10 cellular contexts compared by ENCODE assay signal in the genomic region with DNA sequence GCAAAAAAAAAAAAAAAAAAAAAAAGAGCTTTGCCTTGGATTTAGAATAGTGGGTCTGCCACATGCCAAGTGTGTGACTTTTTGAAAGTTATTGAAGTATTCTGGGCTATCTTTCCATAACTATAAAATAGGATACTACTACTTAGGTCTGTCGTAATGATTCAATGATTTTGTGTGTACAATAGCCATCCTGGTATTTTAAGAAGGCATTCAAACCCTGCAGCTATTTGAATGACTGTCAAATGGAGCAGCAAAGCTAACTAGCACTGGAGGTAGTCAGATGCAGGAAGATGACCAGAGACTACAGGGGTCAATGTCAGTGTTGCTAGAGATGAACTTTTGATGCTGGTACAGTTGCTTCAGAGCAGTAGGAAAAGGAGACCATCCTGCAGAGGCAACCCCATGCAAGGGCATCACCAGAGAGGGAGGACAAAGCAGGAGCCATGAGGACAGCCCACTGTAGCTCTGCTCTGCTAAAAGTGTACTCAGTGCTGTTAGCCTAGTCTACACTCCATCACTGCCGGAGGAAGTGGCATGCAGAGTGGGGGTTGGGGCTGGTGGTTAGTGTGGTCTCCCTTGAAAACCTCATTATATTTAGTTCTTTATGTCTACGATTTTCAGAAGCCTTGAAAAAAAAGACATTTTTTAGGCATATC. TPM values are rescaled to one million over a fixed set of nuclear protein-coding genes. Genes with fewer than 3 reads are reported as not detected.
DNase-seq lines count a peak whose midpoint lies in the region; ATAC-seq, FAIRE-seq and TF ChIP-seq lines count a peak whose summit lies in the region.
"Had no signal": no experiment of that assay in that cellular context is flagged by ENCODE, and none has a peak within 500 bp of the region (broad histone marks: within the 10 kb centered on the region; RNA-seq: fewer than 3 reads in every experiment).

No MANE protein-coding gene starts in this region.

- peaks cover 96% of the 10 kb centered on the region for H3K4me1 Mint-ChIP-seq in Calu3 (ENCODE audit: low read depth, unreplicated experiment)

- H3K9ac ChIP-seq in SK-N-SH: no peak overlapping the region

- no peak for DNase-seq in Calu3
- DNase-seq in KBM-7: peak; percentile 86
- peak; percentile 63 for DNase-seq in activated T-cell treated with anti-CD3 and anti-CD28 coated beads for 1 hour (ENCODE audit: low read depth)
- peak; percentile 34 for DNase-seq in myocyte (ENCODE audit: low read depth)
- DNase-seq in NCI-H226: no peak
- DNase-seq in D721Med (ENCODE audit: insufficient read length, low spot score): no peak
- no peak for DNase-seq in SK-N-SH
- DNase-seq: heart left ventricle had no signal

- POLR2A ChIA-PET in SK-N-SH (lab: Yijun Ruan, JAX): no interaction called here

- no peak overlapping the region for H3K4me3 ChIP-seq in SK-N-SH (ENCODE audit: low read depth in 2 of 2, low read length in 1 of 2)
- H3K4me3 ChIP-seq: heart left ventricle had no signal

- CTCF ChIA-PET in Calu3 (lab: Charles Lee) (interaction anchor here (0.6 to 1.1 kb wide), 4 partner anchors 10 to 645 kb away, joined by 3 to 5 read pairs (median 4); no protein-coding TSS in a partner anchor), SK-N-SH (lab: Yijun Ruan, JAX) (no interaction called here)

- H3F3A ChIP-seq in SK-N-SH (replicated peaks; ENCODE audit: insufficient read depth): no peaks in the 10 kb centered on the region

- H3K27me3 Mint-ChIP-seq in Calu3 (ENCODE audit: unreplicated experiment): no peaks in the 10 kb centered on the region

- peak; percentile 65 for ATAC-seq in GM21423 (IDR thresholded peaks at IDR 0.05; ENCODE audit: unreplicated experiment)
- ATAC-seq: HCT116 had no signal

- peaks cover 0 to 32% of the 10 kb centered on the region in 2 experiments; a peak in 2 of 4 replicates for H3K4me1 ChIP-seq in SK-N-SH (ENCODE audit: control insufficient read depth in 1 of 2, insufficient read depth in 2 of 2, low read depth in 1 of 2, low read length in 1 of 2)

- peak overlapping the region; percentile 89 for H3K27ac Mint-ChIP-seq in Calu3 (ENCODE audit: unreplicated experiment)

- no peaks in the 10 kb centered on the region for H3K27me3 ChIP-seq in SK-N-SH (ENCODE audit: insufficient read depth)
- H3K27me3 ChIP-seq: heart left ventricle had no signal

- WGBS in SK-N-SH (ENCODE audit: low lambda C conversion rate): 85% methylated on average over 3 of the region's 3 CpGs

- H3K36me3 Mint-ChIP-seq in Calu3 (ENCODE audit: insufficient read depth, unreplicated experiment): peaks cover 65% of the 10 kb centered on the region

- BruUV-seq in Calu3 (replicated peaks; lab: Mats Ljungman, UMichigan): no TSS peak

- no peak overlapping the region for H2AFZ ChIP-seq in SK-N-SH (ENCODE audit: low read depth)

- TF ChIP-seq EP300 in SK-N-SH (IDR thresholded peaks at IDR 0.05; ENCODE audit: borderline replicate concordance in 1 of 2, low read depth in 1 of 2, low read length in 1 of 2): no peak

- no peak overlapping the region for H3K27ac ChIP-seq in SK-N-SH (ENCODE audit: low read depth in 2 of 2, low read length in 1 of 2)

- no peak overlapping the region for H3K4me3 Mint-ChIP-seq in Calu3 (ENCODE audit: low read depth, unreplicated experiment)

- no peaks in the 10 kb centered on the region for H3K79me2 ChIP-seq in SK-N-SH (ENCODE audit: insufficient read depth)

- no peaks in the 10 kb centered on the region for H3K9me3 Mint-ChIP-seq in Calu3 (ENCODE audit: low read depth, unreplicated experiment)

- FAIRE-seq in D721Med (lab: Jason Lieb, UNC): no peak

- TF ChIP-seq CTCF in Calu3 (IDR thresholded peaks at IDR 0.05; ENCODE audit: unreplicated experiment): no peak
- no peak for TF ChIP-seq CTCF in D721Med (IDR thresholded peaks at IDR 0.05; ENCODE audit: insufficient read depth, missing control alignments)
- no peak for TF ChIP-seq CTCF in SK-N-SH (IDR thresholded peaks at IDR 0.05)

- no peak overlapping the region for H3K4me2 ChIP-seq in SK-N-SH

- in situ Hi-C loops in KBM-7 (cut with MboI; ENCODE audit: low pct_unique_long_range_greater_than_20kb, low sequenced_read_pairs): no loop called here

- H3K9me2 ChIP-seq in SK-N-SH: no peaks in the 10 kb centered on the region

- intact Hi-C loops in Calu3 (cut with micrococcal nuclease; ENCODE audit: unreplicated experiment): no loop called here

- TF ChIP-seq RAD21 in SK-N-SH (IDR thresholded peaks at IDR 0.05; ENCODE audit: low read length): no peak

- H3K36me3 ChIP-seq in SK-N-SH (replicated peaks in 1 of 2; ENCODE audit: control insufficient read depth in 1 of 2, insufficient read depth in 2 of 2, low read length in 1 of 2): no peaks in the 10 kb centered on the region
- H3K36me3 ChIP-seq: heart left ventricle had no signal

- no peaks in the 10 kb centered on the region for H4K20me1 ChIP-seq in SK-N-SH (ENCODE audit: insufficient read depth)

- no peaks in the 10 kb centered on the region for H3K9me3 ChIP-seq in SK-N-SH
- H3K9me3 ChIP-seq: heart left ventricle had no signal

TF ChIP-seq in SK-N-SH, 30 proteins besides CTCF, POLR2A, EP300 and RAD21:
- TF ChIP-seq TEAD4 (IDR thresholded peaks at IDR 0.05; ENCODE audit: borderline replicate concordance, insufficient read depth) (no peak), GABPA (IDR thresholded peaks at IDR 0.05; ENCODE audit: low read depth) (no peak), GATA2 (CRISPR knock-in tag; IDR thresholded peaks at IDR 0.05) (no peak), POLR2AphosphoS5 (IDR thresholded peaks at IDR 0.05; ENCODE audit: low read depth, low read length) (no peak), FOSL2 (IDR thresholded peaks at IDR 0.05; ENCODE audit: borderline replicate concordance, low read depth) (no peak), IRF3 (IDR thresholded peaks at IDR 0.05; ENCODE audit: low read depth, low read length) (no peak), TAF1 (IDR thresholded peaks at IDR 0.05; ENCODE audit: borderline replicate concordance, low read depth, low read length) (no peak), MXI1 (IDR thresholded peaks at IDR 0.05; ENCODE audit: low read depth, low read length) (no peak), TCF12 (IDR thresholded peaks at IDR 0.05) (no peak), FOXM1 (IDR thresholded peaks at IDR 0.05; ENCODE audit: low read depth) (no peak), MEF2A (IDR thresholded peaks at IDR 0.05; ENCODE audit: borderline replicate concordance, low read depth) (no peak), RFX5 (IDR thresholded peaks at IDR 0.05; ENCODE audit: low read length) (no peak), CHD2 (IDR thresholded peaks at IDR 0.05; ENCODE audit: low read length, partially characterized antibody) (no peak), RXRA (IDR thresholded peaks at IDR 0.05; ENCODE audit: borderline replicate concordance, low read depth) (no peak), YY1 (IDR thresholded peaks at IDR 0.05; ENCODE audit: low read depth) (no peak), NFIC (IDR thresholded peaks at IDR 0.05; ENCODE audit: borderline replicate concordance) (no peak), EZH2phosphoT487 (IDR thresholded peaks at IDR 0.05; ENCODE audit: borderline replicate concordance, low read depth) (no peak)
- TF ChIP-seq, protein P1, sequence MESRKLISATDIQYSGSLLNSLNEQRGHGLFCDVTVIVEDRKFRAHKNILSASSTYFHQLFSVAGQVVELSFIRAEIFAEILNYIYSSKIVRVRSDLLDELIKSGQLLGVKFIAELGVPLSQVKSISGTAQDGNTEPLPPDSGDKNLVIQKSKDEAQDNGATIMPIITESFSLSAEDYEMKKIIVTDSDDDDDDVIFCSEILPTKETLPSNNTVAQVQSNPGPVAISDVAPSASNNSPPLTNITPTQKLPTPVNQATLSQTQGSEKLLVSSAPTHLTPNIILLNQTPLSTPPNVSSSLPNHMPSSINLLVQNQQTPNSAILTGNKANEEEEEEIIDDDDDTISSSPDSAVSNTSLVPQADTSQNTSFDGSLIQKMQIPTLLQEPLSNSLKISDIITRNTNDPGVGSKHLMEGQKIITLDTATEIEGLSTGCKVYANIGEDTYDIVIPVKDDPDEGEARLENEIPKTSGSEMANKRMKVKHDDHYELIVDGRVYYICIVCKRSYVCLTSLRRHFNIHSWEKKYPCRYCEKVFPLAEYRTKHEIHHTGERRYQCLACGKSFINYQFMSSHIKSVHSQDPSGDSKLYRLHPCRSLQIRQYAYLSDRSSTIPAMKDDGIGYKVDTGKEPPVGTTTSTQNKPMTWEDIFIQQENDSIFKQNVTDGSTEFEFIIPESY (IDR thresholded peaks at IDR 0.05; ENCODE audit: borderline replicate concordance, low read depth): no peak
- TF ChIP-seq, protein P2, sequence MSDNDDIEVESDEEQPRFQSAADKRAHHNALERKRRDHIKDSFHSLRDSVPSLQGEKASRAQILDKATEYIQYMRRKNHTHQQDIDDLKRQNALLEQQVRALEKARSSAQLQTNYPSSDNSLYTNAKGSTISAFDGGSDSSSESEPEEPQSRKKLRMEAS (IDR thresholded peaks at IDR 0.05; ENCODE audit: low read depth): no peak
- TF ChIP-seq, protein P3, sequence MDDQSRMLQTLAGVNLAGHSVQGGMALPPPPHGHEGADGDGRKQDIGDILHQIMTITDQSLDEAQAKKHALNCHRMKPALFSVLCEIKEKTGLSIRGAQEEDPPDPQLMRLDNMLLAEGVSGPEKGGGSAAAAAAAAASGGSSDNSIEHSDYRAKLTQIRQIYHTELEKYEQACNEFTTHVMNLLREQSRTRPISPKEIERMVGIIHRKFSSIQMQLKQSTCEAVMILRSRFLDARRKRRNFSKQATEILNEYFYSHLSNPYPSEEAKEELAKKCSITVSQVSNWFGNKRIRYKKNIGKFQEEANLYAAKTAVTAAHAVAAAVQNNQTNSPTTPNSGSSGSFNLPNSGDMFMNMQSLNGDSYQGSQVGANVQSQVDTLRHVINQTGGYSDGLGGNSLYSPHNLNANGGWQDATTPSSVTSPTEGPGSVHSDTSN (IDR thresholded peaks at IDR 0.05): no peak
TF ChIP-seq in SK-N-SH: peak in this region for 0.

RNA-seq across cellular contexts. Expression of gene DUSP10, which starts 29.0 kb away (rescaled TPM):
- total RNA-seq in Calu3 (2022) (55.1 and 58.2 TPM in 2 replicates), myocyte (21.9 and 28.1 TPM in 2 replicates)
- 10.0 TPM for polyA plus RNA-seq in myocyte (2012)
- polyA plus RNA-seq in SK-N-SH (2012; rRNA removed): 6.4 and 6.8 TPM in 2 replicates
- 5.0 and 5.2 TPM in 2 replicates for polyA plus RNA-seq in SK-N-SH (2012; cell fraction: cytosol; rRNA removed)
- 8.0 and 11.1 TPM in 2 replicates for polyA plus RNA-seq in SK-N-SH (2012; cell fraction: nucleus; rRNA removed)

Comparison
In these comparisons a context has a peak if more than half of its experiments do, and no peak if none do; other contexts are left out.
1. DNase-seq: peak in KBM-7 (single experiment), activated T-cell treated with anti-CD3 and anti-CD28 coated beads for 1 hour (single experiment) and myocyte (single experiment); none in Calu3 (single experiment), NCI-H226 (single experiment), D721Med (single experiment) and SK-N-SH (single experiment).